In the genomic region with DNA sequence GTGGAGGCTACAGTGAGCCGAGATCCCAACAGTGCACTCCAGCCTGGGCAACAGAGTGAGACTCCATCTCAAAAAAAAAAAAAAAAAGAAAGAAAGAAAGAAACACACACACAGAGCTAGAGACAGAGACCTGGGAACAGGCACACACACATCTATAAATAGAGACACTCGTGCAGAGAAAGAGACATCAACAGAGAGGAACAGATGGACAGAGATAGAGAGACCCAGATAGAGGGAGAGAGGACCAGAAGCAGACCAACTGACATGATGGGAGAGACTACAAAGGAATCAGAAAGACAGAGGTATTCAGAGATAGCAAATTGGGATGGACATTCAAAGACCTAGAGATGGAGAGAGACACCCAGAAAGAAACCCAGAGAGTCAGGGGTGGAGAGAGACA, we compare ENCODE assay signal across 23 cellular contexts. TPM values are rescaled to one million over a fixed set of nuclear protein-coding genes. Genes with fewer than 3 reads are reported as not detected.
DNase-seq lines count a peak whose midpoint lies in the region; ATAC-seq and TF ChIP-seq lines count a peak whose summit lies in the region.
"Had no signal": no experiment of that assay in that cellular context is flagged by ENCODE, and none has a peak within 500 bp of the region (broad histone marks: within the 10 kb centered on the region; RNA-seq: fewer than 3 reads in every experiment).

No MANE protein-coding gene starts in this region.

- DNase-seq in activated CD4-positive, alpha-beta T cell treated with anti-CD3 and anti-CD28 coated beads, Interleukin-2, amount 10 ng/mL, durations not matched to agents 7 days and 5 days: no peak
- DNase-seq in activated CD4-positive, alpha-beta T cell treated with anti-CD3 and anti-CD28 coated beads for 4 hours: no peak
- DNase-seq in CD4-positive, alpha-beta memory T cell: no peak
- no peak for DNase-seq in activated T-helper 1 cell treated with anti-CD3 and anti-CD28 coated beads, Interleukin-12 subunit alpha, Interleukin-12 subunit beta, Interleukin-2, Interleukin-4 antibody, amounts not matched to agents 30 ng/mL and 10 ng/mL and 1 ng/mL, durations not matched to agents 14 hours and 24 hours and 36 hours (ENCODE audit: low spot score)
- DNase-seq in naive thymus-derived CD8-positive, alpha-beta T cell: no peak
- no peak for DNase-seq in foreskin keratinocyte
- DNase-seq in mucosa of gallbladder (ENCODE audit: low spot score): no peak
- DNase-seq in pons (ENCODE audit: low spot score): no peak
- DNase-seq: ACHN; activated CD8-positive, alpha-beta memory T cell treated with anti-CD3 and anti-CD28 coated beads, Interleukin-2, amount 10 ng/mL, durations not matched to agents 7 days and 5 days; gastrocnemius medialis; H7; MG63; NCI-H146; NCI-H345; NK-92 treated with Interleukin-12 subunit alpha and Interleukin-12 subunit beta, amount 100 ng/mL, for 24 hours; occipital lobe; right cardiac atrium; stimulated activated naive CD4-positive, alpha-beta T cell treated with Interleukin-2 at 50 U/mL for 16 hours; upper lobe of left lung had no signal

- peaks cover 46% of the 10 kb centered on the region for H3K4me1 ChIP-seq in CD4-positive, alpha-beta memory T cell (ENCODE audit: insufficient read depth, low read length)
- peaks cover 5% of the 10 kb centered on the region for H3K4me1 ChIP-seq in foreskin keratinocyte

- H3K36me3 Mint-ChIP-seq in activated CD4-positive, alpha-beta T cell treated with anti-CD3 and anti-CD28 coated beads, Interleukin-2, amount 10 ng/mL, durations not matched to agents 7 days and 5 days (ENCODE audit: low read depth): no peaks in the 10 kb centered on the region
- no peaks in the 10 kb centered on the region for H3K36me3 Mint-ChIP-seq in CD4-positive, alpha-beta memory T cell
- no peaks in the 10 kb centered on the region for H3K36me3 Mint-ChIP-seq in activated T-helper 1 cell treated with anti-CD3 and anti-CD28 coated beads, Interleukin-12 subunit alpha, Interleukin-12 subunit beta, Interleukin-2, Interleukin-4 antibody, amounts not matched to agents 30 ng/mL and 10 ng/mL and 1 ng/mL, durations not matched to agents 14 hours and 24 hours and 36 hours (ENCODE audit: low read depth)
- H3K36me3 Mint-ChIP-seq in naive thymus-derived CD8-positive, alpha-beta T cell: no peaks in the 10 kb centered on the region
- H3K36me3 Mint-ChIP-seq: activated CD8-positive, alpha-beta memory T cell treated with anti-CD3 and anti-CD28 coated beads, Interleukin-2, amount 10 ng/mL, durations not matched to agents 7 days and 5 days; mesothelial cell of epicardium had no signal

- H3K27ac Mint-ChIP-seq in activated CD4-positive, alpha-beta T cell treated with anti-CD3 and anti-CD28 coated beads, Interleukin-2, amount 10 ng/mL, durations not matched to agents 7 days and 5 days: peak overlapping the region; percentile 83
- peak overlapping the region; percentile 76 to 97 (median 90) for H3K27ac Mint-ChIP-seq in CD4-positive, alpha-beta memory T cell
- peak overlapping the region; percentile 10 for H3K27ac Mint-ChIP-seq in activated T-helper 1 cell treated with anti-CD3 and anti-CD28 coated beads, Interleukin-12 subunit alpha, Interleukin-12 subunit beta, Interleukin-2, Interleukin-4 antibody, amounts not matched to agents 30 ng/mL and 10 ng/mL and 1 ng/mL, durations not matched to agents 14 hours and 24 hours and 36 hours
- H3K27ac Mint-ChIP-seq in naive thymus-derived CD8-positive, alpha-beta T cell: peak overlapping the region; percentile 68 to 98 (median 93)
- H3K27ac Mint-ChIP-seq: activated CD8-positive, alpha-beta memory T cell treated with anti-CD3 and anti-CD28 coated beads, Interleukin-2, amount 10 ng/mL, durations not matched to agents 7 days and 5 days; mesothelial cell of epicardium had no signal

- H3K4me3 ChIP-seq in CD4-positive, alpha-beta memory T cell (ENCODE audit: low read length in 2 of 2): no peak overlapping the region
- H3K4me3 ChIP-seq: gastrocnemius medialis, MG63, upper lobe of left lung had no signal

- no peak overlapping the region for H3K4me3 Mint-ChIP-seq in activated CD4-positive, alpha-beta T cell treated with anti-CD3 and anti-CD28 coated beads, Interleukin-2, amount 10 ng/mL, durations not matched to agents 7 days and 5 days
- peak overlapping the region in 3 of 8 donors; percentile 33 to 71 (median 49) for H3K4me3 Mint-ChIP-seq in CD4-positive, alpha-beta memory T cell
- peak overlapping the region; percentile 3 for H3K4me3 Mint-ChIP-seq in activated T-helper 1 cell treated with anti-CD3 and anti-CD28 coated beads, Interleukin-12 subunit alpha, Interleukin-12 subunit beta, Interleukin-2, Interleukin-4 antibody, amounts not matched to agents 30 ng/mL and 10 ng/mL and 1 ng/mL, durations not matched to agents 14 hours and 24 hours and 36 hours
- peak overlapping the region in 9 of 10 donors; percentile 5 to 63 (median 34) for H3K4me3 Mint-ChIP-seq in naive thymus-derived CD8-positive, alpha-beta T cell
- H3K4me3 Mint-ChIP-seq: activated CD8-positive, alpha-beta memory T cell treated with anti-CD3 and anti-CD28 coated beads, Interleukin-2, amount 10 ng/mL, durations not matched to agents 7 days and 5 days; mesothelial cell of epicardium had no signal

- intact Hi-C loops in CD4-positive, alpha-beta memory T cell (cut with micrococcal nuclease): loop anchor here (5.0 kb wide), 1 partner anchor 319 kb away; a partner anchor contains a TSS
- intact Hi-C loops in activated T-helper 1 cell treated with anti-CD3 and anti-CD28 coated beads, Interleukin-12 subunit alpha, Interleukin-12 subunit beta, Interleukin-2, Interleukin-4 antibody, amounts not matched to agents 30 ng/mL and 10 ng/mL and 1 ng/mL, durations not matched to agents 14 hours and 24 hours and 36 hours (cut with micrococcal nuclease): loop anchor here (5.0 kb wide), 1 partner anchor 319 kb away; a partner anchor contains a TSS

- no peaks in the 10 kb centered on the region for H3K9me3 ChIP-seq in CD4-positive, alpha-beta memory T cell (ENCODE audit: control insufficient read depth in 1 of 2, low read length in 2 of 2)
- H3K9me3 ChIP-seq: gastrocnemius medialis, MG63, upper lobe of left lung had no signal

- no peaks in the 10 kb centered on the region for H3K36me3 ChIP-seq in CD4-positive, alpha-beta memory T cell (ENCODE audit: insufficient read depth, low read length)
- H3K36me3 ChIP-seq: gastrocnemius medialis, MG63, upper lobe of left lung had no signal

- CTCF ChIA-PET in activated CD4-positive, alpha-beta T cell treated with anti-CD3 and anti-CD28 coated beads, Interleukin-2, amount 10 ng/mL, durations not matched to agents 7 days and 5 days (lab: Charles Lee): no interaction called here
- CTCF ChIA-PET in CD4-positive, alpha-beta memory T cell (lab: Charles Lee; ENCODE audit: partially characterized antibody): interaction anchor here (2.1 kb wide), 1 partner anchor 27 kb away, joined by 13 read pairs; no protein-coding TSS in a partner anchor

- no peaks in the 10 kb centered on the region for H3K27me3 ChIP-seq in CD4-positive, alpha-beta memory T cell (ENCODE audit: insufficient read depth, low read length)
- H3K27me3 ChIP-seq in foreskin keratinocyte: no peaks in the 10 kb centered on the region
- H3K27me3 ChIP-seq: gastrocnemius medialis, upper lobe of left lung had no signal

- no peak for ATAC-seq in naive thymus-derived CD8-positive, alpha-beta T cell
- ATAC-seq in foreskin keratinocyte: no peak
- ATAC-seq: activated CD8-positive, alpha-beta memory T cell treated with anti-CD3 and anti-CD28 coated beads, Interleukin-2, amount 10 ng/mL, durations not matched to agents 7 days and 5 days; gastrocnemius medialis; right cardiac atrium had no signal

- TF ChIP-seq CTCF in foreskin keratinocyte (conservative IDR thresholded peaks at IDR 0.05): no peak

- H3K9me3 Mint-ChIP-seq in activated CD4-positive, alpha-beta T cell treated with anti-CD3 and anti-CD28 coated beads, Interleukin-2, amount 10 ng/mL, durations not matched to agents 7 days and 5 days: no peaks in the 10 kb centered on the region
- H3K9me3 Mint-ChIP-seq in CD4-positive, alpha-beta memory T cell: peaks cover 0 to 1% (median 0%) of the 10 kb centered on the region in 8 donors
- no peaks in the 10 kb centered on the region for H3K9me3 Mint-ChIP-seq in activated T-helper 1 cell treated with anti-CD3 and anti-CD28 coated beads, Interleukin-12 subunit alpha, Interleukin-12 subunit beta, Interleukin-2, Interleukin-4 antibody, amounts not matched to agents 30 ng/mL and 10 ng/mL and 1 ng/mL, durations not matched to agents 14 hours and 24 hours and 36 hours
- H3K9me3 Mint-ChIP-seq in naive thymus-derived CD8-positive, alpha-beta T cell: no peaks in the 10 kb centered on the region
- H3K9me3 Mint-ChIP-seq: mesothelial cell of epicardium had no signal

- H3K27ac ChIP-seq in CD4-positive, alpha-beta memory T cell (ENCODE audit: low read depth, low read length): no peak overlapping the region
- no peak overlapping the region for H3K27ac ChIP-seq in foreskin keratinocyte
- H3K27ac ChIP-seq: gastrocnemius medialis had no signal

- peaks cover 2% of the 10 kb centered on the region for H3K27me3 Mint-ChIP-seq in activated CD4-positive, alpha-beta T cell treated with anti-CD3 and anti-CD28 coated beads, Interleukin-2, amount 10 ng/mL, durations not matched to agents 7 days and 5 days
- H3K27me3 Mint-ChIP-seq in CD4-positive, alpha-beta memory T cell: no peaks in the 10 kb centered on the region
- no peaks in the 10 kb centered on the region for H3K27me3 Mint-ChIP-seq in activated T-helper 1 cell treated with anti-CD3 and anti-CD28 coated beads, Interleukin-12 subunit alpha, Interleukin-12 subunit beta, Interleukin-2, Interleukin-4 antibody, amounts not matched to agents 30 ng/mL and 10 ng/mL and 1 ng/mL, durations not matched to agents 14 hours and 24 hours and 36 hours (ENCODE audit: insufficient read depth)
- H3K27me3 Mint-ChIP-seq in naive thymus-derived CD8-positive, alpha-beta T cell: no peaks in the 10 kb centered on the region
- H3K27me3 Mint-ChIP-seq: activated CD8-positive, alpha-beta memory T cell treated with anti-CD3 and anti-CD28 coated beads, Interleukin-2, amount 10 ng/mL, durations not matched to agents 7 days and 5 days had no signal

- POLR2A ChIA-PET in activated CD4-positive, alpha-beta T cell treated with anti-CD3 and anti-CD28 coated beads, Interleukin-2, amount 10 ng/mL, durations not matched to agents 7 days and 5 days (lab: Charles Lee): no interaction called here
- POLR2A ChIA-PET in CD4-positive, alpha-beta memory T cell (lab: Charles Lee; ENCODE audit: partially characterized antibody): interaction anchor here (1.3 to 1.5 kb wide), 2 partner anchors 27 to 66 kb away, joined by 3 to 7 read pairs; no protein-coding TSS in a partner anchor
- POLR2A ChIA-PET in naive thymus-derived CD8-positive, alpha-beta T cell (lab: Charles Lee): interaction anchor here (0.7 to 1.0 kb wide), 2 partner anchors 14 to 342 kb away, joined by 4 to 8 read pairs; no protein-coding TSS in a partner anchor

- H3K4me1 Mint-ChIP-seq in activated CD4-positive, alpha-beta T cell treated with anti-CD3 and anti-CD28 coated beads, Interleukin-2, amount 10 ng/mL, durations not matched to agents 7 days and 5 days: peaks cover 62% of the 10 kb centered on the region
- peaks cover 23 to 51% (median 38%) of the 10 kb centered on the region in 4 donors for H3K4me1 Mint-ChIP-seq in CD4-positive, alpha-beta memory T cell
- H3K4me1 Mint-ChIP-seq in activated T-helper 1 cell treated with anti-CD3 and anti-CD28 coated beads, Interleukin-12 subunit alpha, Interleukin-12 subunit beta, Interleukin-2, Interleukin-4 antibody, amounts not matched to agents 30 ng/mL and 10 ng/mL and 1 ng/mL, durations not matched to agents 14 hours and 24 hours and 36 hours (ENCODE audit: low read depth): peaks cover 22% of the 10 kb centered on the region
- peaks cover 25 to 54% (median 47%) of the 10 kb centered on the region in 4 donors for H3K4me1 Mint-ChIP-seq in naive thymus-derived CD8-positive, alpha-beta T cell

RNA-seq across cellular contexts. Expression of a gene that starts 2.1 kb away (rescaled TPM):
- 10 to 100 TPM; 10.1 to 10.8 TPM for total RNA-seq in activated CD4-positive, alpha-beta T cell treated with anti-CD3 and anti-CD28 coated beads, Interleukin-2, amount 10 ng/mL, durations not matched to agents 7 days and 5 days
- total RNA-seq in CD4-positive, alpha-beta memory T cell: 10 to 100 TPM; 13.7 to 15.4 TPM
- 1 to 10 TPM; 5.0 to 9.4 TPM for polyA plus RNA-seq in CD4-positive, alpha-beta memory T cell
- 13.0 and 13.9 TPM in 2 replicates for total RNA-seq in activated T-helper 1 cell treated with anti-CD3 and anti-CD28 coated beads, Interleukin-12 subunit alpha, Interleukin-12 subunit beta, Interleukin-2, Interleukin-4 antibody, amounts not matched to agents 30 ng/mL and 10 ng/mL and 1 ng/mL, durations not matched to agents 14 hours and 24 hours and 36 hours
- total RNA-seq in naive thymus-derived CD8-positive, alpha-beta T cell: 10 to 100 TPM; 16.2 to 21.3 TPM
- polyA plus RNA-seq in naive thymus-derived CD8-positive, alpha-beta T cell: 10 to 100 TPM in 1 of 3 donors, 1 to 10 TPM in 2; 6.6 to 14.1 (median 7.2) TPM
- total RNA-seq in foreskin keratinocyte (3.9 and 4.9 TPM in 2 replicates), mucosa of gallbladder (46.2 TPM)
- 6.7 and 9.0 TPM in 2 replicates for polyA plus RNA-seq in foreskin keratinocyte

RNA-seq across cellular contexts. Expression of a gene that starts 11.0 kb away (rescaled TPM):
- 10 to 100 TPM; 24.1 to 25.8 TPM for total RNA-seq in activated CD4-positive, alpha-beta T cell treated with anti-CD3 and anti-CD28 coated beads, Interleukin-2, amount 10 ng/mL, durations not matched to agents 7 days and 5 days
- total RNA-seq in CD4-positive, alpha-beta memory T cell: 10 to 100 TPM; 62.6 to 69.5 TPM
- polyA plus RNA-seq in CD4-positive, alpha-beta memory T cell: 100 to 1,000 TPM in 1 of 2 donors, 10 to 100 TPM in 1; 37.4 to 113 TPM
- total RNA-seq in activated T-helper 1 cell treated with anti-CD3 and anti-CD28 coated beads, Interleukin-12 subunit alpha, Interleukin-12 subunit beta, Interleukin-2, Interleukin-4 antibody, amounts not matched to agents 30 ng/mL and 10 ng/mL and 1 ng/mL, durations not matched to agents 14 hours and 24 hours and 36 hours: 8.5 and 9.1 TPM in 2 replicates
- total RNA-seq in naive thymus-derived CD8-positive, alpha-beta T cell: 10 to 100 TPM; 63.1 to 66.6 TPM
- 10 to 100 TPM; 37.5 to 97.8 (median 63.1) TPM for polyA plus RNA-seq in naive thymus-derived CD8-positive, alpha-beta T cell
- total RNA-seq in foreskin keratinocyte (3.0 and 3.7 TPM in 2 replicates), mucosa of gallbladder (39.9 TPM)
- polyA plus RNA-seq in foreskin keratinocyte: 4.6 and 6.2 TPM in 2 replicates

RNA-seq across cellular contexts. Expression of a gene that starts 24.7 kb away (rescaled TPM):
- total RNA-seq in activated CD4-positive, alpha-beta T cell treated with anti-CD3 and anti-CD28 coated beads, Interleukin-2, amount 10 ng/mL, durations not matched to agents 7 days and 5 days: 1 to 10 TPM; 1.0 to 1.4 TPM
- 1 to 10 TPM; 2.3 to 3.3 TPM for total RNA-seq in CD4-positive, alpha-beta memory T cell
- under 1 TPM in 1 of 2 donors, not detected in 1; 0.62 TPM for polyA plus RNA-seq in CD4-positive, alpha-beta memory T cell
- 0.44 and 0.54 TPM in 2 replicates for total RNA-seq in activated T-helper 1 cell treated with anti-CD3 and anti-CD28 coated beads, Interleukin-12 subunit alpha, Interleukin-12 subunit beta, Interleukin-2, Interleukin-4 antibody, amounts not matched to agents 30 ng/mL and 10 ng/mL and 1 ng/mL, durations not matched to agents 14 hours and 24 hours and 36 hours
- 1 to 10 TPM; 1.7 to 2.9 TPM for total RNA-seq in naive thymus-derived CD8-positive, alpha-beta T cell
- polyA plus RNA-seq in naive thymus-derived CD8-positive, alpha-beta T cell: under 1 TPM in 2 of 3 donors, not detected in 1; 0.17 to 0.25 TPM
- total RNA-seq in foreskin keratinocyte (not detected in 2 replicates), mucosa of gallbladder (0.46 TPM)
- not detected in 2 replicates for polyA plus RNA-seq in foreskin keratinocyte
- total RNA-seq: dermis microvascular lymphatic vessel endothelial cell, epithelial cell of proximal tubule, gastrocnemius medialis, H7, occipital lobe had no signal

RNA-seq across cellular contexts. Expression of a gene that starts 28.8 kb away (rescaled TPM):
- total RNA-seq in activated CD4-positive, alpha-beta T cell treated with anti-CD3 and anti-CD28 coated beads, Interleukin-2, amount 10 ng/mL, durations not matched to agents 7 days and 5 days: 10 to 100 TPM; 28.2 to 33.6 TPM
- total RNA-seq in CD4-positive, alpha-beta memory T cell: 10 to 100 TPM; 25.0 to 29.1 TPM
- polyA plus RNA-seq in CD4-positive, alpha-beta memory T cell: 1 to 10 TPM; 6.0 to 8.4 TPM
- 40.8 and 44.1 TPM in 2 replicates for total RNA-seq in activated T-helper 1 cell treated with anti-CD3 and anti-CD28 coated beads, Interleukin-12 subunit alpha, Interleukin-12 subunit beta, Interleukin-2, Interleukin-4 antibody, amounts not matched to agents 30 ng/mL and 10 ng/mL and 1 ng/mL, durations not matched to agents 14 hours and 24 hours and 36 hours
- 10 to 100 TPM; 39.1 to 40.4 TPM for total RNA-seq in naive thymus-derived CD8-positive, alpha-beta T cell
- polyA plus RNA-seq in naive thymus-derived CD8-positive, alpha-beta T cell: 1 to 10 TPM; 7.5 to 9.1 (median 8.3) TPM
- total RNA-seq in foreskin keratinocyte (6.9 and 8.8 TPM in 2 replicates), mucosa of gallbladder (51.8 TPM)
- polyA plus RNA-seq in foreskin keratinocyte: 7.7 and 9.6 TPM in 2 replicates

RNA-seq across cellular contexts. Expression of a gene that starts 29.2 kb away (rescaled TPM):
- total RNA-seq in activated CD4-positive, alpha-beta T cell treated with anti-CD3 and anti-CD28 coated beads, Interleukin-2, amount 10 ng/mL, durations not matched to agents 7 days and 5 days: 1,000 to 10,000 TPM; 1,477 to 1,601 TPM
- 1,000 to 10,000 TPM; 2,357 to 2,448 TPM for total RNA-seq in CD4-positive, alpha-beta memory T cell
- polyA plus RNA-seq in CD4-positive, alpha-beta memory T cell: 1,000 to 10,000 TPM; 2,084 to 2,180 TPM
- 1,774 and 1,780 TPM in 2 replicates for total RNA-seq in activated T-helper 1 cell treated with anti-CD3 and anti-CD28 coated beads, Interleukin-12 subunit alpha, Interleukin-12 subunit beta, Interleukin-2, Interleukin-4 antibody, amounts not matched to agents 30 ng/mL and 10 ng/mL and 1 ng/mL, durations not matched to agents 14 hours and 24 hours and 36 hours
- 1,000 to 10,000 TPM; 2,380 to 2,437 TPM for total RNA-seq in naive thymus-derived CD8-positive, alpha-beta T cell
- polyA plus RNA-seq in naive thymus-derived CD8-positive, alpha-beta T cell: 1,000 to 10,000 TPM; 2,610 to 3,008 (median 2,848) TPM
- total RNA-seq in foreskin keratinocyte (1,924 and 1,965 TPM in 2 replicates), mucosa of gallbladder (1,057 TPM)
- polyA plus RNA-seq in foreskin keratinocyte: 2,287 and 2,314 TPM in 2 replicates

Comparison
In these comparisons a context has a peak if more than half of its experiments do, and no peak if none do; other contexts are left out.
1. H3K27ac Mint-ChIP-seq: peak in every context shown above with its lines; median percentile 93 in naive thymus-derived CD8-positive, alpha-beta T cell; 90 in CD4-positive, alpha-beta memory T cell; 83 in activated CD4-positive, alpha-beta T cell treated with anti-CD3 and anti-CD28 coated beads, Interleukin-2, amount 10 ng/mL, durations not matched to agents 7 days and 5 days; 10 in activated T-helper 1 cell treated with anti-CD3 and anti-CD28 coated beads, Interleukin-12 subunit alpha, Interleukin-12 subunit beta, Interleukin-2, Interleukin-4 antibody, amounts not matched to agents 30 ng/mL and 10 ng/mL and 1 ng/mL, durations not matched to agents 14 hours and 24 hours and 36 hours.